17 cellular contexts compared by ENCODE assay signal in genomic region chr7:115183431-115184057, GRCh38.
DNase-seq lines count a peak whose midpoint lies in the region; ATAC-seq and TF ChIP-seq lines count a peak whose summit lies in the region.
"Had no signal": no experiment of that assay in that cellular context is flagged by ENCODE, and none has a peak within 500 bp of the region (broad histone marks: within the 10 kb centered on the region; RNA-seq: fewer than 3 reads in every experiment).

No MANE protein-coding gene starts in this region.

- H3K4me3 Mint-ChIP-seq in activated B cell treated with CpG ODN at 0.5 μM for 24 hours: peak overlapping the region; percentile 33
- H3K4me3 Mint-ChIP-seq: nephron; stimulated activated naive CD8-positive, alpha-beta T cell treated with anti-CD3 and anti-CD28 coated beads, Interleukin-15, amount 100 ng/mL, for 72 hours had no signal

- H4K20me1 ChIP-seq in BLaER1: no peaks in the 10 kb centered on the region

- no peaks in the 10 kb centered on the region for H3K9me3 ChIP-seq in BLaER1
- H3K9me3 ChIP-seq: adrenal gland, gastroesophageal sphincter, vagina had no signal

- CTCF ChIA-PET in activated B cell treated with CpG ODN at 0.5 μM for 24 hours (lab: Charles Lee): no interaction called here

- H3K27ac Mint-ChIP-seq in activated B cell treated with CpG ODN at 0.5 μM for 24 hours: no peak overlapping the region
- H3K27ac Mint-ChIP-seq: nephron had no signal

- POLR2A ChIA-PET in activated B cell treated with CpG ODN at 0.5 μM for 24 hours (lab: Charles Lee): no interaction called here

- H3K27me3 Mint-ChIP-seq in activated B cell treated with CpG ODN at 0.5 μM for 24 hours: peaks cover 2% of the 10 kb centered on the region
- H3K27me3 Mint-ChIP-seq: stimulated activated naive CD8-positive, alpha-beta T cell treated with anti-CD3 and anti-CD28 coated beads, Interleukin-15, amount 100 ng/mL, for 72 hours had no signal

- no peak overlapping the region for H3K4me3 ChIP-seq in BLaER1
- H3K4me3 ChIP-seq in HL-60 (replicated peaks; ENCODE audit: insufficient read depth, low read length): no peak overlapping the region
- no peak overlapping the region for H3K4me3 ChIP-seq in coronary artery
- H3K4me3 ChIP-seq: adrenal gland, gastroesophageal sphincter, vagina had no signal

- peaks cover 38% of the 10 kb centered on the region for H3K4me1 ChIP-seq in BLaER1
- H3K4me1 ChIP-seq: adrenal gland, vagina had no signal

- DNase-seq in HL-60 (ENCODE audit: low read depth in 1 of 2, low spot score in 1 of 2): peak; percentile 2 to 41
- DNase-seq in activated B cell treated with CpG ODN at 0.5 μM for 24 hours: no peak
- peak; percentile 17 for DNase-seq in kidney tubule cell (ENCODE audit: low spot score)
- no peak for DNase-seq in NCI-H446 treated with DMSO at 0.1 percent for 48 hours (lab: John Stamatoyannopoulos, UW)
- no peak for DNase-seq in hippocampal formation (lab: John Stamatoyannopoulos, UW)
- no peak for DNase-seq in activated CD8-positive, alpha-beta memory T cell treated with anti-CD3 and anti-CD28 coated beads for 24 hours
- no peak for DNase-seq in coronary artery (ENCODE audit: low spot score)
- DNase-seq: adrenal gland; effector CD4-positive, alpha-beta T cell; islet precursor cell; KG1; NCI-H2107; stimulated activated naive CD8-positive, alpha-beta T cell treated with anti-CD3 and anti-CD28 coated beads, Interleukin-15, amount 100 ng/mL, for 72 hours had no signal

- H3K27ac ChIP-seq in BLaER1 (no peak overlapping the region), HL-60 (replicated peaks) (peak overlapping the region; percentile 67), coronary artery (no peak overlapping the region)
- H3K27ac ChIP-seq: adrenal gland, gastroesophageal sphincter, vagina had no signal

- peak; percentile 21 for ATAC-seq in activated B cell treated with CpG ODN at 0.5 μM for 24 hours (ENCODE audit: low read depth)
- ATAC-seq: gastroesophageal sphincter; stimulated activated naive CD8-positive, alpha-beta T cell treated with anti-CD3 and anti-CD28 coated beads, Interleukin-15, amount 100 ng/mL, for 72 hours had no signal

- H3K4me2 ChIP-seq in BLaER1: peak overlapping the region; percentile 77

- TF ChIP-seq CTCF in HL-60 (IDR thresholded peaks at IDR 0.05; ENCODE audit: insufficient read depth, low read length) (no peak), activated B cell treated with CpG ODN at 0.5 μM for 24 hours (IDR thresholded peaks at IDR 0.05) (no peak), coronary artery (IDR thresholded peaks at IDR 0.05) (no peak)

- no peaks in the 10 kb centered on the region for H3K36me3 ChIP-seq in BLaER1
- H3K36me3 ChIP-seq: adrenal gland, gastroesophageal sphincter, vagina had no signal

- H3K36me3 Mint-ChIP-seq in activated B cell treated with CpG ODN at 0.5 μM for 24 hours (ENCODE audit: low read depth): no peaks in the 10 kb centered on the region

- intact Hi-C loops in activated B cell treated with CpG ODN at 0.5 μM for 24 hours (cut with micrococcal nuclease): no loop called here

- peaks cover 23% of the 10 kb centered on the region for H3K4me1 Mint-ChIP-seq in activated B cell treated with CpG ODN at 0.5 μM for 24 hours
- H3K4me1 Mint-ChIP-seq: nephron had no signal

- H3K9me3 Mint-ChIP-seq in activated B cell treated with CpG ODN at 0.5 μM for 24 hours: peaks cover 2% of the 10 kb centered on the region
- H3K9me3 Mint-ChIP-seq: nephron; stimulated activated naive CD8-positive, alpha-beta T cell treated with anti-CD3 and anti-CD28 coated beads, Interleukin-15, amount 100 ng/mL, for 72 hours had no signal

- no peak overlapping the region for H3K9ac ChIP-seq in BLaER1

- H3K27me3 ChIP-seq in BLaER1 (no peaks in the 10 kb centered on the region), HL-60 (ENCODE audit: insufficient read depth, poor library complexity, severe bottlenecking) (no peaks in the 10 kb centered on the region)
- H3K27me3 ChIP-seq: adrenal gland, gastroesophageal sphincter, vagina had no signal

Comparison
In these comparisons a context has a peak if more than half of its experiments do, and no peak if none do; other contexts are left out.
1. DNase-seq: peak in HL-60 (2 of 2) and kidney tubule cell (single experiment); none in activated B cell treated with CpG ODN at 0.5 μM for 24 hours (single experiment), NCI-H446 treated with DMSO at 0.1 percent for 48 hours (single experiment), hippocampal formation (0 of 2), activated CD8-positive, alpha-beta memory T cell treated with anti-CD3 and anti-CD28 coated beads for 24 hours (single experiment) and coronary artery (single experiment).